In the genomic region with DNA sequence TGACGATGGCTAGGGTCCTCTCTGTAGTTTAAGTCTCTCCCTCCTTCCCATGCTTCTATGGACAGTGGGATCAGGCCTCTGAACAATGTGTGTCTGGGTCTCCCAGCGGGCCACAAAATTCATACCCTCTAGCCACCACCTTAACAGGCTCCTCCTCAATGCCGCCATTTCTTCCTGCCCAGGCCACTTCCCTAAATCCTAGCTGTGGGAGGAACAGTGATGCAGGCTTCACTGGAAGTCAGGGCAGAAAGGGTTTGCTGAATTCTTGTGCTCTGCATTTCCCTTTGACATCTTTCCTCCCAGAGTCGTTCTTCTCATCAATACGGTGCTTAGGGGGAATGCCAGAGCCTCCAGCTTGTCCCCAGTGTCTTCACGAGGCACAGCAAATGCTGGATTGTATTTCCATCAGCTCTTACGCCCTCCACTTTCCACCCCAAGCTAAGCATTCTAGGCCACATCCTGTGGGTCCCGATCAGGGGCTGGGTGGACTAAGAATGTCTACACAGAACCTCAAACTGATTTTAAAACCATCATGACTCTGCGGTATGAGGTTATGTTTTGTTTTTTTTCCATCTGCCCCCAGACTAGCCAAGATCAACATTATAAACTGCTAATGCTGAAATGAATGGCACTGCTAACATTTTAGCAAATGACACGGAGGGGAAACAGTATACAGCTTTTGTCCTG, we compare ENCODE assay signal across 24 cellular contexts. TPM values are rescaled to one million over a fixed set of nuclear protein-coding genes. Genes with fewer than 3 reads are reported as not detected.
DNase-seq lines count a peak whose midpoint lies in the region; ATAC-seq and TF ChIP-seq lines count a peak whose summit lies in the region.
"Had no signal": no experiment of that assay in that cellular context is flagged by ENCODE, and none has a peak within 500 bp of the region (broad histone marks: within the 10 kb centered on the region; RNA-seq: fewer than 3 reads in every experiment).

No MANE protein-coding gene starts in this region.

- peaks cover 19% of the 10 kb centered on the region for H3K36me3 Mint-ChIP-seq in activated CD8-positive, alpha-beta memory T cell treated with anti-CD3 and anti-CD28 coated beads, Interleukin-2, amount 10 ng/mL, durations not matched to agents 7 days and 5 days
- H3K36me3 Mint-ChIP-seq: CD4-positive, alpha-beta memory T cell had no signal

- WGBS in smooth muscle cell (ENCODE audit: low lambda C conversion rate), result 76% methylated on average over 10 of the region's 10 CpGs

- H3K9me3 ChIP-seq in smooth muscle cell (replicated peaks; ENCODE audit: low read depth), result no peaks in the 10 kb centered on the region
- H3K9me3 ChIP-seq: BLaER1, Caco-2 had no signal

- H3K27ac ChIP-seq in smooth muscle cell (ENCODE audit: low read depth), result peak overlapping the region; percentile 32
- H3K27ac ChIP-seq: 22Rv1, BLaER1 had no signal

- H3K27ac Mint-ChIP-seq in activated CD8-positive, alpha-beta memory T cell treated with anti-CD3 and anti-CD28 coated beads, Interleukin-2, amount 10 ng/mL, durations not matched to agents 7 days and 5 days, result no peak overlapping the region
- H3K27ac Mint-ChIP-seq: CD4-positive, alpha-beta memory T cell had no signal

- peaks cover 22% of the 10 kb centered on the region for H3F3A ChIP-seq in smooth muscle cell (ENCODE audit: low read depth)

- H3K27me3 ChIP-seq in smooth muscle cell (ENCODE audit: low read depth), result no peaks in the 10 kb centered on the region
- H3K27me3 ChIP-seq: BLaER1 had no signal

- H3K9ac ChIP-seq in smooth muscle cell (ENCODE audit: low read depth), result no peak overlapping the region
- H3K9ac ChIP-seq: BLaER1 had no signal

- CTCF ChIA-PET in activated CD8-positive, alpha-beta memory T cell treated with anti-CD3 and anti-CD28 coated beads, Interleukin-2, amount 10 ng/mL, durations not matched to agents 7 days and 5 days (lab: Charles Lee), result interaction anchor here (1.1 to 1.7 kb wide), 2 partner anchors 10 to 51 kb away, joined by 3 to 4 read pairs; no protein-coding TSS in a partner anchor

- ATAC-seq in activated CD8-positive, alpha-beta memory T cell treated with anti-CD3 and anti-CD28 coated beads, Interleukin-2, amount 10 ng/mL, durations not matched to agents 7 days and 5 days, result peak; percentile 42
- ATAC-seq: Panc1 had no signal

- peaks cover 3% of the 10 kb centered on the region for H4K20me1 ChIP-seq in smooth muscle cell (ENCODE audit: low read depth)
- H4K20me1 ChIP-seq: BLaER1 had no signal

- H3K9me3 Mint-ChIP-seq in activated CD8-positive, alpha-beta memory T cell treated with anti-CD3 and anti-CD28 coated beads, Interleukin-2, amount 10 ng/mL, durations not matched to agents 7 days and 5 days (ENCODE audit: low read depth), result no peaks in the 10 kb centered on the region
- H3K9me3 Mint-ChIP-seq: CD4-positive, alpha-beta memory T cell had no signal

- H3K79me2 ChIP-seq in smooth muscle cell (ENCODE audit: low read depth), result no peaks in the 10 kb centered on the region

- H3K4me2 ChIP-seq in smooth muscle cell, result no peak overlapping the region
- H3K4me2 ChIP-seq: BLaER1 had no signal

- no peak overlapping the region for H3K4me3 ChIP-seq in smooth muscle cell
- H3K4me3 ChIP-seq: BLaER1 had no signal

- no peaks in the 10 kb centered on the region for H3K27me3 Mint-ChIP-seq in activated CD8-positive, alpha-beta memory T cell treated with anti-CD3 and anti-CD28 coated beads, Interleukin-2, amount 10 ng/mL, durations not matched to agents 7 days and 5 days

- peaks cover 3% of the 10 kb centered on the region for H3K4me1 ChIP-seq in smooth muscle cell (ENCODE audit: low read depth)
- H3K4me1 ChIP-seq: BLaER1, Caco-2 had no signal

- no peak for TF ChIP-seq CTCF in smooth muscle cell (IDR thresholded peaks at IDR 0.05; ENCODE audit: borderline replicate concordance, insufficient read depth, poor library complexity, severe bottlenecking)

- no peak overlapping the region for H2AFZ ChIP-seq in smooth muscle cell (ENCODE audit: low read depth)

- peaks cover 10% of the 10 kb centered on the region for H3K4me1 Mint-ChIP-seq in activated CD8-positive, alpha-beta memory T cell treated with anti-CD3 and anti-CD28 coated beads, Interleukin-2, amount 10 ng/mL, durations not matched to agents 7 days and 5 days

- DNase-seq in activated CD8-positive, alpha-beta memory T cell treated with anti-CD3 and anti-CD28 coated beads, Interleukin-2, amount 10 ng/mL, durations not matched to agents 7 days and 5 days, result peak; percentile 58
- no peak for DNase-seq in activated CD8-positive, alpha-beta memory T cell treated with anti-CD3 and anti-CD28 coated beads, Interleukin-2, amount 50 U/mL, for 4 hours
- DNase-seq in astrocyte of the hippocampus (ENCODE audit: low read depth, low spot score) (peak; percentile 41), left kidney (ENCODE audit: low read depth, low spot score) (peak; percentile 16), smooth muscle cell (lab: John Stamatoyannopoulos, UW; ENCODE audit: unreplicated experiment) (no peak), GM19238 (ENCODE audit: insufficient read length, low spot score) (no peak), SW 1271 (lab: John Stamatoyannopoulos, UW) (no peak)
- no peak for DNase-seq in activated CD4-positive, alpha-beta T cell treated with anti-CD3 and anti-CD28 coated beads, Interleukin-2, amount 50 U/mL, for 4 hours
- DNase-seq: ACHN; Caco-2; CD4-positive, alpha-beta memory T cell; H7; KBM-7; NCI-H1092 treated with DMSO at 0.1 percent for 48 hours; NCI-H1436 treated with DMSO at 0.1 percent for 48 hours; NCI-H1930; NCI-H2227 treated with DMSO at 0.1 percent for 48 hours; NCI-H510A treated with DMSO at 0.1 percent for 48 hours; NCI-H748 treated with DMSO at 0.1 percent for 48 hours; SIG-M5 had no signal

- no peak overlapping the region for H3K4me3 Mint-ChIP-seq in activated CD8-positive, alpha-beta memory T cell treated with anti-CD3 and anti-CD28 coated beads, Interleukin-2, amount 10 ng/mL, durations not matched to agents 7 days and 5 days
- H3K4me3 Mint-ChIP-seq: CD4-positive, alpha-beta memory T cell had no signal

- H3K36me3 ChIP-seq in smooth muscle cell (ENCODE audit: low read depth), result no peaks in the 10 kb centered on the region
- H3K36me3 ChIP-seq: BLaER1 had no signal

RNA-seq across cellular contexts. Expression of a gene that starts 11.9 kb away (rescaled TPM):
- total RNA-seq in activated CD8-positive, alpha-beta memory T cell treated with anti-CD3 and anti-CD28 coated beads, Interleukin-2, amount 10 ng/mL, durations not matched to agents 7 days and 5 days, result not detected
- not detected in 2 replicates for total RNA-seq in smooth muscle cell
- 0.20 TPM in 1 of 2 replicates, not detected in the other for polyA plus RNA-seq in smooth muscle cell
- total RNA-seq: Caco-2; CD4-positive, alpha-beta memory T cell; G401; H7 had no signal
- polyA plus RNA-seq: CD4-positive, alpha-beta memory T cell had no signal

Comparison
In these comparisons a context has a peak if more than half of its experiments do, and no peak if none do; other contexts are left out.
1. DNase-seq: peak in activated CD8-positive, alpha-beta memory T cell treated with anti-CD3 and anti-CD28 coated beads, Interleukin-2, amount 10 ng/mL, durations not matched to agents 7 days and 5 days (single experiment), astrocyte of the hippocampus (single experiment) and left kidney (single experiment); none in activated CD8-positive, alpha-beta memory T cell treated with anti-CD3 and anti-CD28 coated beads, Interleukin-2, amount 50 U/mL, for 4 hours (single experiment), smooth muscle cell (single experiment), GM19238 (single experiment), SW 1271 (0 of 2) and activated CD4-positive, alpha-beta T cell treated with anti-CD3 and anti-CD28 coated beads, Interleukin-2, amount 50 U/mL, for 4 hours (0 of 2).